In the genomic region with DNA sequence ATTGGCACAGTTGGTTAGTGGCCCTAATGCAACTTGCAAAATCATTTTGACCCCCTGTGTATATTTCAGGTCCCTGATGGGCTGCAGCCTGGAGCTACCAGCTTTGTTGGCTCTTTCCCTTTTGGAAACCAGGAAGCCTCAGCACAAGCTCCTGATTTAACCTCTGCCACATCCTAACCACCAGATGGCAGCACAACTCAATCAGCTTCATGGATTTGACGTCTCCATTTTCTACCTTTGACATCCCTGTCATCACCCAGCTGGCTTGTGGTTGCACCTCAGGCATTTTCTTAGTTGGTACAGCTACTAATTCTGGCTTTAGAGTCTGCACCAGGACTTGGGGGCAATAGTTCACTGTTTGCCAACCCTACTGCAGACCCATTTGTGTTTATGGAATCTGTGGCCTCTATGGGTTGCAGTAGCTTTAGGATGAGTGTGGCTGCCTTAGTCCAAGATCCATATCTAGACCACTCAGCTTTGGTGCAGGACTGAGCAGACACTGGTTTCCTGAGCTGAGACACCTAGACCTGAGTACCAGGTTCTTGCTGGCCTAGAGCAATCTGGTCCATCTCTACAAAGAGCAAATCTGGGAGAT, we compare ENCODE assay signal across 8 cellular contexts.
DNase-seq lines count a peak whose midpoint lies in the region; ATAC-seq and TF ChIP-seq lines count a peak whose summit lies in the region.

No MANE protein-coding gene starts in this region.

- DNase-seq in activated T-cell treated with anti-CD3 and anti-CD28 coated beads, Interleukin-2, amount 50 U/mL, for 72 hours = peak; percentile 14 to 18
- no peak for DNase-seq in activated T-cell treated with anti-CD3 and anti-CD28 coated beads, Interleukin-2, amount 50 U/mL, for 1 hour
- peak; percentile 54 for DNase-seq in KBM-7
- peak; percentile 61 for DNase-seq in WERI-Rb-1
- no peak for DNase-seq in left ventricle myocardium superior
- DNase-seq in stimulated activated CD4-positive, alpha-beta T cell treated with anti-CD3 and anti-CD28 coated beads, Interleukin-4, amount 100 ng/mL, for 24 hours = peak; percentile 7
- no peak for DNase-seq in gastrocnemius medialis

- H3K4me1 ChIP-seq in gastrocnemius medialis = no peaks in the 10 kb centered on the region

- H3K36me3 ChIP-seq in WERI-Rb-1 = no peaks in the 10 kb centered on the region
- H3K36me3 ChIP-seq in gastrocnemius medialis = no peaks in the 10 kb centered on the region

- no peaks in the 10 kb centered on the region for H3K27me3 Mint-ChIP-seq in activated T-cell treated with anti-CD3 and anti-CD28 coated beads, Interleukin-2, amount 50 U/mL, for 72 hours (ENCODE audit: low read depth)

- H3K9me3 ChIP-seq in WERI-Rb-1 (ENCODE audit: severe bottlenecking) = no peaks in the 10 kb centered on the region
- no peaks in the 10 kb centered on the region for H3K9me3 ChIP-seq in gastrocnemius medialis

- H3K36me3 Mint-ChIP-seq in activated T-cell treated with anti-CD3 and anti-CD28 coated beads, Interleukin-2, amount 50 U/mL, for 72 hours (ENCODE audit: insufficient read depth in 2 of 2) = no peaks in the 10 kb centered on the region

- H3K27ac ChIP-seq in WERI-Rb-1 = no peak overlapping the region
- H3K27ac ChIP-seq in gastrocnemius medialis = no peak overlapping the region

- H3K4me1 Mint-ChIP-seq in activated T-cell treated with anti-CD3 and anti-CD28 coated beads, Interleukin-2, amount 50 U/mL, for 72 hours (ENCODE audit: low read depth) = no peaks in the 10 kb centered on the region

- ATAC-seq in activated T-cell treated with anti-CD3 and anti-CD28 coated beads, Interleukin-2, amount 50 U/mL, for 72 hours (replicated peaks in 1 of 2) = peak; percentile 49 to 50
- ATAC-seq in GM21529 (IDR thresholded peaks at IDR 0.05; ENCODE audit: unreplicated experiment) = peak; percentile 58
- ATAC-seq in left ventricle myocardium superior = peak; percentile 26
- no peak for ATAC-seq in gastrocnemius medialis

- no peak overlapping the region for H3K27ac Mint-ChIP-seq in activated T-cell treated with anti-CD3 and anti-CD28 coated beads, Interleukin-2, amount 50 U/mL, for 72 hours

- H3K4me3 Mint-ChIP-seq in activated T-cell treated with anti-CD3 and anti-CD28 coated beads, Interleukin-2, amount 50 U/mL, for 72 hours = no peak overlapping the region

- intact Hi-C loops in left ventricle myocardium superior (cut with micrococcal nuclease) = no loop called here
- intact Hi-C loops in gastrocnemius medialis (cut with DNase I; ENCODE audit: low total_unique reads) = no loop called here

- in situ Hi-C loops in KBM-7 (cut with MboI; ENCODE audit: low pct_unique_long_range_greater_than_20kb, low sequenced_read_pairs) = no loop called here
- in situ Hi-C loops in gastrocnemius medialis (cut with MboI; ENCODE audit: low sequenced_read_pairs in 4 of 4) = no loop called here

- TF ChIP-seq CTCF in WERI-Rb-1 (IDR thresholded peaks at IDR 0.05; ENCODE audit: low read depth, low read length) (peak; percentile 79), gastrocnemius medialis (IDR thresholded peaks at IDR 0.05 in 4 of 5, conservative IDR thresholded peaks at IDR 0.05 in 1 of 5) (no peak)

- H3K27me3 ChIP-seq in WERI-Rb-1 (ENCODE audit: insufficient read depth, low read depth, severe bottlenecking) = no peaks in the 10 kb centered on the region
- H3K27me3 ChIP-seq in gastrocnemius medialis = no peaks in the 10 kb centered on the region

- no peaks in the 10 kb centered on the region for H3K9me3 Mint-ChIP-seq in activated T-cell treated with anti-CD3 and anti-CD28 coated beads, Interleukin-2, amount 50 U/mL, for 72 hours

- H3K4me3 ChIP-seq in WERI-Rb-1 (ENCODE audit: low read depth, low read length) (no peak overlapping the region), gastrocnemius medialis (no peak overlapping the region)

- TF ChIP-seq POLR2A in gastrocnemius medialis (IDR thresholded peaks at IDR 0.05) = no peak

Comparison
In these comparisons a context has a peak if more than half of its experiments do, and no peak if none do; other contexts are left out.
1. DNase-seq: peak in activated T-cell treated with anti-CD3 and anti-CD28 coated beads, Interleukin-2, amount 50 U/mL, for 72 hours (2 of 2), KBM-7 (single experiment), WERI-Rb-1 (single experiment) and stimulated activated CD4-positive, alpha-beta T cell treated with anti-CD3 and anti-CD28 coated beads, Interleukin-4, amount 100 ng/mL, for 24 hours (single experiment); none in activated T-cell treated with anti-CD3 and anti-CD28 coated beads, Interleukin-2, amount 50 U/mL, for 1 hour (single experiment), left ventricle myocardium superior (single experiment) and gastrocnemius medialis (0 of 2).
2. ATAC-seq: peak in activated T-cell treated with anti-CD3 and anti-CD28 coated beads, Interleukin-2, amount 50 U/mL, for 72 hours (2 of 2), GM21529 (single experiment) and left ventricle myocardium superior (single experiment); none in gastrocnemius medialis (0 of 2).